In genomic region chr2:210170442-210171303, GRCh38 we compare ENCODE assay signal across 8 cellular contexts. TPM values are rescaled to one million over a fixed set of nuclear protein-coding genes. Genes with fewer than 3 reads are reported as not detected.
DNase-seq lines count a peak whose midpoint lies in the region; ATAC-seq and TF ChIP-seq lines count a peak whose summit lies in the region.

No MANE protein-coding gene starts in this region.

- peaks cover 16 to 34% of the 10 kb centered on the region in 2 donors for H3K4me1 Mint-ChIP-seq in natural killer cell treated with Interleukin-12 subunit alpha and Interleukin-12 subunit beta and Interleukin-15 and Interleukin-18, amount 100 ng/mL, for 72 hours (ENCODE audit: low read depth in 2 of 2)

- H3K36me3 ChIP-seq in H7 (replicated peaks; ENCODE audit: control insufficient read depth, insufficient read depth, low read length) = no peaks in the 10 kb centered on the region
- no peaks in the 10 kb centered on the region for H3K36me3 ChIP-seq in Loucy (ENCODE audit: insufficient read depth, low read length)

- H3K27me3 Mint-ChIP-seq in natural killer cell treated with Interleukin-12 subunit alpha and Interleukin-12 subunit beta and Interleukin-15 and Interleukin-18, amount 100 ng/mL, for 72 hours = peaks cover 6 to 13% of the 10 kb centered on the region in 2 donors

- DNase-seq in ELR (ENCODE audit: low read depth) (peak; percentile 96), H7 (peak; percentile 92), fibroblast of pulmonary artery (ENCODE audit: low read depth) (peak; percentile 97)
- peak; percentile 98 for DNase-seq in activated effector memory CD4-positive, alpha-beta T cell treated with anti-CD3 and anti-CD28 coated beads, Interleukin-2, amount 50 U/mL, for 16 hours
- peak; percentile 97 for DNase-seq in natural killer cell treated with Interleukin-12 subunit alpha and Interleukin-12 subunit beta and Interleukin-15 and Interleukin-18, amount 100 ng/mL, for 72 hours (ENCODE audit: low spot score)
- DNase-seq in stimulated activated naive CD4-positive, alpha-beta T cell treated with Interleukin-2 at 50 U/mL for 16 hours (lab: John Stamatoyannopoulos, UW) = peak; percentile 93

- peak overlapping the region; percentile 99 to 100 for H3K27ac Mint-ChIP-seq in natural killer cell treated with Interleukin-12 subunit alpha and Interleukin-12 subunit beta and Interleukin-15 and Interleukin-18, amount 100 ng/mL, for 72 hours

- ATAC-seq in natural killer cell treated with Interleukin-12 subunit alpha and Interleukin-12 subunit beta and Interleukin-15 and Interleukin-18, amount 100 ng/mL, for 72 hours = peak; percentile 84 to 87

- no peaks in the 10 kb centered on the region for H3K9me3 Mint-ChIP-seq in natural killer cell treated with Interleukin-12 subunit alpha and Interleukin-12 subunit beta and Interleukin-15 and Interleukin-18, amount 100 ng/mL, for 72 hours

- peak overlapping the region; percentile 72 for H3K4me2 ChIP-seq in Loucy (ENCODE audit: low read depth, low read length, poor library complexity, severe bottlenecking)

- TF ChIP-seq POLR2A in Raji (IDR thresholded peaks at IDR 0.05; ENCODE audit: insufficient read depth, low read depth, low read length) = peak; percentile 63

- H3K79me2 ChIP-seq in Loucy (ENCODE audit: insufficient read depth, low read length) = peaks cover 29% of the 10 kb centered on the region

- peak overlapping the region; percentile 100 for H3K4me3 Mint-ChIP-seq in natural killer cell treated with Interleukin-12 subunit alpha and Interleukin-12 subunit beta and Interleukin-15 and Interleukin-18, amount 100 ng/mL, for 72 hours

- H4K20me1 ChIP-seq in Loucy (ENCODE audit: insufficient read depth, low read length, poor library complexity, severe bottlenecking) = peaks cover 13% of the 10 kb centered on the region

- H3K27me3 ChIP-seq in H7 (ENCODE audit: control insufficient read depth, insufficient read depth, low read length) (no peaks in the 10 kb centered on the region), Loucy (ENCODE audit: insufficient read depth, low read length, poor library complexity, severe bottlenecking) (no peaks in the 10 kb centered on the region)

- no peaks in the 10 kb centered on the region for H3F3A ChIP-seq in Loucy (ENCODE audit: low read depth)

- H3K4me1 ChIP-seq in Loucy (ENCODE audit: insufficient read depth, low read length, poor library complexity, severe bottlenecking) = peaks cover 7% of the 10 kb centered on the region

- no peaks in the 10 kb centered on the region for H3K9me3 ChIP-seq in Loucy (ENCODE audit: insufficient read depth, low read depth, low read length)

- H3K4me3 ChIP-seq in H7 (ENCODE audit: insufficient read depth, low read depth, low read length) = peak overlapping the region; percentile 86
- H3K4me3 ChIP-seq in Loucy (ENCODE audit: low read length, poor library complexity, severe bottlenecking) = peak overlapping the region; percentile 84
- peak overlapping the region; percentile 66 for H3K4me3 ChIP-seq in fibroblast of pulmonary artery (replicated peaks; ENCODE audit: low read depth, low read length)

- H3K9ac ChIP-seq in Loucy (ENCODE audit: low read depth, low read length, poor library complexity, severe bottlenecking) = peak overlapping the region; percentile 78

- TF ChIP-seq CTCF in Loucy (conservative IDR thresholded peaks at IDR 0.05; ENCODE audit: low read length) = no peak
- no peak for TF ChIP-seq CTCF in fibroblast of pulmonary artery (IDR thresholded peaks at IDR 0.05; ENCODE audit: low read length, missing control alignments)

- no peaks in the 10 kb centered on the region for H3K9me2 ChIP-seq in Loucy (replicated peaks; ENCODE audit: low read depth, low read length)

- H3K36me3 Mint-ChIP-seq in natural killer cell treated with Interleukin-12 subunit alpha and Interleukin-12 subunit beta and Interleukin-15 and Interleukin-18, amount 100 ng/mL, for 72 hours = no peaks in the 10 kb centered on the region

- H2AFZ ChIP-seq in Loucy (ENCODE audit: low read length) = peak overlapping the region; percentile 61

RNA-seq across cellular contexts. Expression of gene KANSL1L, which starts 0.5 kb away (rescaled TPM):
- total RNA-seq in H7 (2014; rRNA removed; shearing (Covaris generic)) = 8.9 and 11.4 TPM in 2 replicates
- total RNA-seq in natural killer cell treated with Interleukin-12 subunit alpha and Interleukin-12 subunit beta and Interleukin-15 and Interleukin-18, amount 100 ng/mL, for 72 hours = 1 to 10 TPM; 7.5 to 9.2 TPM

RNA-seq across cellular contexts. Expression of gene ACADL, which starts 54.6 kb away (rescaled TPM):
- not detected in 2 replicates for total RNA-seq in H7 (2014; rRNA removed; shearing (Covaris generic))
- not detected for total RNA-seq in natural killer cell treated with Interleukin-12 subunit alpha and Interleukin-12 subunit beta and Interleukin-15 and Interleukin-18, amount 100 ng/mL, for 72 hours

Comparison
In these comparisons a context has a peak if more than half of its experiments do, and no peak if none do; other contexts are left out.
1. Peak in every context shown above with its lines: DNase-seq, ATAC-seq and H3K4me3 ChIP-seq.